Comparison of ENCODE assay signal across 13 cellular contexts in the genomic region with DNA sequence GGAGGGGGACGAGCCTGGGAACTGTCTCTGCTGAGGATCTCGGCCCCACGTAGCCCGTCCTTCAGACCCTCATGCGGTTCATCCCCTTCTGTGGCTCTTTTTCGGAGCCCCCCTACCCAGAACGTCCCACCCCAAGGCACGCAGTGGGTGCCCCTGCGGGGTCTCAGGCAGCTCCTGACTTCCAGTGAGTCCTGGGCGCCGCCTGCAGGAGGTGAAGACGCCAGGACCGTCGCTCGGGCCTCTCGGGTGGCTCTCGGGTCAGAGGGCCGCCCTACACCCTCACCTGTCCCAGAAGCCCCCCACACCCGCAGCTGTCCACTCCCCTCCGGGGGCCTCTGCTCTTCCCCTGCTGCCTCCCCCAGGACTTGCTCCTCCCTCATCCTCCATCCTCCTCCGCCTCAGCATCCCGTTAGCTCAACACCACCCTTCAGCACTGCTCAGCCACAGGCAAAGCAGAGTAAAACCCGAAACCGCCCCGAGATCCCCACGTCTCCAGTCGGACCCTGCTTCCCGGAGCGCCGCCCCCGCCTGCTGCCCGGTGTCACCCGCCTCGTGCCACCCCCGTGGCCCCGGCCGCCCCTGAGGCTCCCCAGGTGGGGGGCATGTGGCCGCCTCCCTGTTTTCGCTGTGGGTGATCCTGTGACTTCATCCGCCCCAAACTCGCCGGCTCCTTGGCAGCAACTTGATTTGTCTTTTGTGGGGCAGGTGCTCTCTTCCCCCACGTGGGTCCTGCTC. TPM values are rescaled to one million over a fixed set of nuclear protein-coding genes. Genes with fewer than 3 reads are reported as not detected.
DNase-seq lines count a peak whose midpoint lies in the region; TF ChIP-seq lines count a peak whose summit lies in the region.
"Had no signal": no experiment of that assay in that cellular context is flagged by ENCODE, and none has a peak within 500 bp of the region (broad histone marks: within the 10 kb centered on the region; RNA-seq: fewer than 3 reads in every experiment).

No MANE protein-coding gene starts in this region.

- peaks cover 3% of the 10 kb centered on the region for H3K36me3 Mint-ChIP-seq in chondrocyte (ENCODE audit: low read depth)
- H3K36me3 Mint-ChIP-seq in immature natural killer cell: no peaks in the 10 kb centered on the region
- H3K36me3 Mint-ChIP-seq: natural killer cell; stimulated activated effector memory CD8-positive, alpha-beta T cell treated with anti-CD3 and anti-CD28 coated beads, Interleukin-12 subunit alpha, Interleukin-12 subunit beta, amount 100 ng/mL, for 72 hours had no signal

- peaks cover 20% of the 10 kb centered on the region for H3K79me2 ChIP-seq in smooth muscle cell (ENCODE audit: low read depth)

- peaks cover 24% of the 10 kb centered on the region for H3F3A ChIP-seq in smooth muscle cell (ENCODE audit: low read depth)

- H4K20me1 ChIP-seq in smooth muscle cell (ENCODE audit: low read depth): no peaks in the 10 kb centered on the region

- POLR2A ChIA-PET in HEK293 (lab: Yijun Ruan, JAX): no interaction called here

- peak; percentile 93 for DNase-seq in chondrocyte (ENCODE audit: low spot score)
- DNase-seq in smooth muscle cell (lab: John Stamatoyannopoulos, UW; ENCODE audit: unreplicated experiment): no peak
- no peak for DNase-seq in kidney glomerular epithelial cell (lab: John Stamatoyannopoulos, UW)
- DNase-seq in immature natural killer cell: no peak
- no peak for DNase-seq in DMS53 treated with DMSO at 0.1 percent for 48 hours (lab: John Stamatoyannopoulos, UW; ENCODE audit: unreplicated experiment)
- DNase-seq in NCI-H128 (lab: John Stamatoyannopoulos, UW; ENCODE audit: unreplicated experiment): no peak
- DNase-seq: MM.1S, natural killer cell, NCI-H2227 treated with DMSO at 0.1 percent for 48 hours had no signal

- no peaks in the 10 kb centered on the region for H3K9me3 ChIP-seq in HEK293 (ENCODE audit: control insufficient read depth, insufficient read depth, low read depth, low read length)
- peaks cover 4% of the 10 kb centered on the region for H3K9me3 ChIP-seq in mesodermal cell (ENCODE audit: control insufficient read depth, low read length)
- no peaks in the 10 kb centered on the region for H3K9me3 ChIP-seq in smooth muscle cell (replicated peaks; ENCODE audit: low read depth)

- H2AFZ ChIP-seq in smooth muscle cell (ENCODE audit: low read depth): no peak overlapping the region

- H3K27ac Mint-ChIP-seq in chondrocyte (ENCODE audit: unreplicated experiment): peak overlapping the region; percentile 96
- no peak overlapping the region for H3K27ac Mint-ChIP-seq in immature natural killer cell

- TF ChIP-seq CTCF in HEK293 (tag by site-specific recombination; IDR thresholded peaks at IDR 0.05): no peak
- TF ChIP-seq CTCF in chondrocyte (IDR thresholded peaks at IDR 0.05): peak; percentile 14
- TF ChIP-seq CTCF in smooth muscle cell (IDR thresholded peaks at IDR 0.05; ENCODE audit: borderline replicate concordance, insufficient read depth, poor library complexity, severe bottlenecking): no peak

- H3K4me3 Mint-ChIP-seq in chondrocyte (ENCODE audit: unreplicated experiment) (peak overlapping the region; percentile 22), immature natural killer cell (no peak overlapping the region)
- H3K4me3 Mint-ChIP-seq: natural killer cell; stimulated activated effector memory CD8-positive, alpha-beta T cell treated with anti-CD3 and anti-CD28 coated beads, Interleukin-12 subunit alpha, Interleukin-12 subunit beta, amount 100 ng/mL, for 72 hours; T-helper 2 cell treated with Interferon-gamma antibody and Interleukin-4, amounts not matched to agents 5 μg/mL and 100 μg/mL, for 36 hours had no signal

- H3K4me1 ChIP-seq in HEK293 (ENCODE audit: control insufficient read depth, insufficient read depth, low read length) (no peaks in the 10 kb centered on the region), mesodermal cell (ENCODE audit: control insufficient read depth, insufficient read depth, low read length, poor library complexity, severe bottlenecking) (peaks cover 43% of the 10 kb centered on the region), smooth muscle cell (ENCODE audit: low read depth) (peaks cover 15% of the 10 kb centered on the region)

- no peak overlapping the region for H3K27ac ChIP-seq in HEK293 (ENCODE audit: extremely low read depth, low read depth, low read length)
- peak overlapping the region; percentile 72 for H3K27ac ChIP-seq in mesodermal cell (ENCODE audit: low read depth, low read length, severe bottlenecking)
- H3K27ac ChIP-seq in smooth muscle cell (ENCODE audit: low read depth): peak overlapping the region; percentile 98

- H3K4me1 Mint-ChIP-seq in chondrocyte (ENCODE audit: low read depth): peaks cover 69% of the 10 kb centered on the region
- no peaks in the 10 kb centered on the region for H3K4me1 Mint-ChIP-seq in immature natural killer cell
- H3K4me1 Mint-ChIP-seq: stimulated activated effector memory CD8-positive, alpha-beta T cell treated with anti-CD3 and anti-CD28 coated beads, Interleukin-12 subunit alpha, Interleukin-12 subunit beta, amount 100 ng/mL, for 72 hours had no signal

- H3K27me3 Mint-ChIP-seq in chondrocyte (ENCODE audit: low read depth) (no peaks in the 10 kb centered on the region), immature natural killer cell (ENCODE audit: low read depth in 3 of 3) (peaks cover 0 to 8% (median 0%) of the 10 kb centered on the region in 3 donors)

- H3K4me2 ChIP-seq in smooth muscle cell: peak overlapping the region; percentile 61

- H3K36me3 ChIP-seq in HEK293 (ENCODE audit: control insufficient read depth in 2 of 2, insufficient read depth in 1 of 2, low read length in 2 of 2): no peaks in the 10 kb centered on the region
- H3K36me3 ChIP-seq in mesodermal cell (ENCODE audit: control insufficient read depth, insufficient read depth, low read length): peaks cover 3% of the 10 kb centered on the region
- no peaks in the 10 kb centered on the region for H3K36me3 ChIP-seq in smooth muscle cell (ENCODE audit: low read depth)

- H3K27me3 ChIP-seq in smooth muscle cell (ENCODE audit: low read depth): no peaks in the 10 kb centered on the region

- WGBS in mesodermal cell (ENCODE audit: insufficient coverage in 2 of 2), 2 experiments: 90 to 92% methylated on average over 33 to 40 of the region's 43 CpGs
- WGBS in smooth muscle cell (ENCODE audit: low lambda C conversion rate): 65% methylated on average over 38 of the region's 43 CpGs

- H3K4me3 ChIP-seq in HEK293 (ENCODE audit: low read depth, low read length) (no peak overlapping the region), mesodermal cell (ENCODE audit: extremely low read depth, insufficient read depth, low read length, poor library complexity, severe bottlenecking) (no peak overlapping the region), smooth muscle cell (no peak overlapping the region)

- H3K9me3 Mint-ChIP-seq in chondrocyte (ENCODE audit: low read depth) (peaks cover 9% of the 10 kb centered on the region), immature natural killer cell (no peaks in the 10 kb centered on the region)
- H3K9me3 Mint-ChIP-seq: natural killer cell; stimulated activated effector memory CD8-positive, alpha-beta T cell treated with anti-CD3 and anti-CD28 coated beads, Interleukin-12 subunit alpha, Interleukin-12 subunit beta, amount 100 ng/mL, for 72 hours; T-helper 2 cell treated with Interferon-gamma antibody and Interleukin-4, amounts not matched to agents 5 μg/mL and 100 μg/mL, for 36 hours had no signal

- CTCF ChIA-PET in HEK293 (lab: Yijun Ruan, JAX): interaction anchor here (0.7 to 1.1 kb wide), 2 partner anchors 160 to 682 kb away, joined by 3 read pairs; no protein-coding TSS in a partner anchor

- peak overlapping the region; percentile 75 for H3K9ac ChIP-seq in smooth muscle cell (ENCODE audit: low read depth)

TF ChIP-seq in HEK293, 187 proteins besides CTCF, POLR2A, EP300 and RAD21 (continues in another document):
- TF ChIP-seq EGR2 (tag by site-specific recombination; IDR thresholded peaks at IDR 0.05; ENCODE audit: low read depth): peak; percentile 52; the same call in 1 of the 2 replicates

RNA-seq across cellular contexts. Expression of a gene that starts 13.3 kb away (rescaled TPM):
- total RNA-seq in chondrocyte (59.9 to 73.6 TPM (median 72.4 TPM) in 3 replicates), smooth muscle cell (32.1 and 58.3 TPM in 2 replicates)
- 72.3 TPM for polyA plus RNA-seq in mesodermal cell (2013, experiment 1 of 2)
- 59.6 TPM for polyA plus RNA-seq in mesodermal cell (2013, experiment 2 of 2)
- polyA plus RNA-seq in smooth muscle cell (69.6 and 70.0 TPM in 2 replicates), immature natural killer cell (1 to 10 TPM; 1.1 to 5.2 (median 4.7) TPM)
